11 cellular contexts compared by ENCODE assay signal in the genomic region with DNA sequence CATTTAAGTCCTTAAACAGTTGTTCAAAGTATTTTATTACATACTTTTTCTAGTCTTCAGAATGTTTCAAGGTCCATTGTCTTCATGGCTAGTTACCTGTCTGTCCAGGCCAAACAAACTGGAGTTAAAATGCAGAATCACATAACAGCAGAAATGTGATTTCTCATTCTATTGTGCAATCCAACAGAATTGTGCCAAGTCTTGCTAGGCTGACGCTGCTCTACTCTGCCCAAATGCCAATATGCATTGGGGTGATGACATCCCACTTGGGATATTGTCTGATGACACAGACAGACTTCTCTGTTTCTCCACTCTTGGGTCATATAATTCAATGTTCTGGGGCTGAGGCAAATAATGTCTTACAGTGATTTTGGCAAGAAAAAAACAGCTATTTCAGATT. TPM values are rescaled to one million over a fixed set of nuclear protein-coding genes. Genes with fewer than 3 reads are reported as not detected.
A peak's percentile ranks its signal among the peaks of the same experiment; 100 is the strongest.
DNase-seq lines count a peak whose midpoint lies in the region; ATAC-seq and TF ChIP-seq lines count a peak whose summit lies in the region.
"Had no signal": no experiment of that assay in that cellular context is flagged by ENCODE, and none has a peak within 500 bp of the region (broad histone marks: within the 10 kb centered on the region; RNA-seq: fewer than 3 reads in every experiment).

No MANE protein-coding gene starts in this region.

- no peaks in the 10 kb centered on the region for H3K9me3 ChIP-seq in ovary

- peak; percentile 48 for TF ChIP-seq EP300 in ovary (IDR thresholded peaks at IDR 0.05)

- TF ChIP-seq CTCF in ovary (IDR thresholded peaks at IDR 0.05), result no peak

- TF ChIP-seq POLR2A in ovary (IDR thresholded peaks at IDR 0.05), result no peak

- DNase-seq in AML-193 (lab: John Stamatoyannopoulos, UW) (peak; percentile 64 to 80), OCI-M1 (lab: John Stamatoyannopoulos, UW) (peak; percentile 11), fibroblast of the conjunctiva (ENCODE audit: low read depth) (peak; percentile 91), ovary (peak in 1 of 5 donors; percentile 31), COLO668 (lab: John Stamatoyannopoulos, UW; ENCODE audit: unreplicated experiment) (no peak), G401 (ENCODE audit: low spot score) (no peak)
- DNase-seq in activated CD4-positive, CD25-positive, alpha-beta regulatory T cell treated with anti-CD3 and anti-CD28 coated beads, Interleukin-2, amount 50 U/mL, for 72 hours, result no peak
- DNase-seq: dermis blood vessel endothelial cell; NCI-H2107; stimulated activated naive CD8-positive, alpha-beta T cell treated with anti-CD3 and anti-CD28 coated beads, Interleukin-15, amount 100 ng/mL, for 72 hours had no signal

- in situ Hi-C loops in G401 (cut with HindIII; ENCODE audit: low sequenced_read_pairs), result no loop called here

- intact Hi-C loops in ovary (cut with DNase I), result no loop called here

- WGBS in ovary, 3 donors, result 34 to 61% (median 36%) methylated on average over 1 of the region's 1 CpG

- no peak for ATAC-seq in GM21576 (IDR thresholded peaks at IDR 0.05; ENCODE audit: unreplicated experiment)
- ATAC-seq: stimulated activated naive CD8-positive, alpha-beta T cell treated with anti-CD3 and anti-CD28 coated beads, Interleukin-15, amount 100 ng/mL, for 72 hours had no signal

- no peaks in the 10 kb centered on the region for H3K4me1 ChIP-seq in ovary (ENCODE audit: insufficient read depth)

- H3K4me3 ChIP-seq in ovary, result no peak overlapping the region

- no peak overlapping the region for H3K27ac ChIP-seq in ovary

- no peaks in the 10 kb centered on the region for H3K36me3 ChIP-seq in ovary

- no peaks in the 10 kb centered on the region for H3K27me3 ChIP-seq in ovary

RNA-seq across cellular contexts. Expression of gene SLC22A5, which starts 5.2 kb away (rescaled TPM):
- 10 to 100 TPM in 6 of 7 donors, 1 to 10 TPM in 1; 8.7 to 37.5 (median 10.6) TPM for total RNA-seq in ovary
- 10 to 100 TPM in 1 of 2 donors, 1 to 10 TPM in 1; 5.2 to 10.4 TPM for polyA plus RNA-seq in ovary
- 5.3 and 5.4 TPM in 2 replicates for total RNA-seq in G401 (2014; rRNA removed; shearing (Covaris generic))

Comparison
In these comparisons a context has a peak if more than half of its experiments do, and no peak if none do; other contexts are left out.
1. DNase-seq: peak in AML-193 (2 of 2), OCI-M1 (single experiment) and fibroblast of the conjunctiva (single experiment); none in COLO668 (single experiment), activated CD4-positive, CD25-positive, alpha-beta regulatory T cell treated with anti-CD3 and anti-CD28 coated beads, Interleukin-2, amount 50 U/mL, for 72 hours (single experiment) and G401 (single experiment).